ENCODE assay signal across 8 cellular contexts in the genomic region with DNA sequence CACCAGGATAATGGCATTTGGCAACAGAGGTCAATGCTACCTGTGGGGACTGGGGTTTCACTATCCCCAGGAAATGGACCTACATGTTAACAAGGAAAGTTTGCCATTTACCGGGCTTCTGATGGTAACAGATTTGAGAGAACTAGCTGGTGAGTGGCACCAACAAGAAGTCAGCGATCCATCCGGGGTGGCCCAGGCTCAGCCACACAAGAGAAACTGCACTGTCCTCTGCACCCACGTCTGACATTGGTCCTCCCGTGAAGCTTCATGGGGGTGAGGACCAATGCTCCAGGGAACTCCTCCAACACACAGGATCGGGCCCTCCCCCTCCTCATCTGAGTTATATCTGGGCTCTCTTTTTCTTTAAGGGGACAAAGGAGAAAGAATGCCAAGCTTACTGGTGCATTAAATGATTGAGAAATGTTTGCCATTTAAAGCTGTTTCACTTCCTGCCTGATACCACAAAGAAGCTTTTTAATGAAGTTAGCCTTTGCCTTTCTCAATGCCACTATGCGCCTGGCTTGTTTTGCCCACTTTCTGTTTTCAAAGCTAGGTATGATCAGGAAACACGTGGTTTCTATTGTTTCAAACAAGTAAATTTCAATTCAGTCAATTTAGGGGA.
DNase-seq lines count a peak whose midpoint lies in the region; ATAC-seq and TF ChIP-seq lines count a peak whose summit lies in the region.

No MANE protein-coding gene starts in this region.

- H3K9me3 Mint-ChIP-seq in CD8-positive, alpha-beta T cell, result no peaks in the 10 kb centered on the region
- no peaks in the 10 kb centered on the region for H3K9me3 Mint-ChIP-seq in activated CD8-positive, alpha-beta T cell treated with anti-CD3 and anti-CD28 coated beads for 36 hours

- H3K27me3 Mint-ChIP-seq in CD8-positive, alpha-beta T cell (ENCODE audit: low read depth), result no peaks in the 10 kb centered on the region
- H3K27me3 Mint-ChIP-seq in activated CD8-positive, alpha-beta T cell treated with anti-CD3 and anti-CD28 coated beads for 36 hours, result peaks cover 6% of the 10 kb centered on the region

- intact Hi-C loops in CD8-positive, alpha-beta T cell (cut with DNase I, micrococcal nuclease), result loop anchor here in 1 of 2 experiments (5.0 kb wide), 1 partner anchor 210 kb away; no protein-coding TSS in a partner anchor
- intact Hi-C loops in activated CD8-positive, alpha-beta T cell treated with anti-CD3 and anti-CD28 coated beads for 36 hours (cut with micrococcal nuclease), result loop anchor here (2.0 to 5.0 kb wide), 4 partner anchors 40 to 205 kb away; partner anchors contain the start of gene ID2

- peak overlapping the region; percentile 62 for H3K4me3 Mint-ChIP-seq in CD8-positive, alpha-beta T cell
- H3K4me3 Mint-ChIP-seq in activated CD8-positive, alpha-beta T cell treated with anti-CD3 and anti-CD28 coated beads for 36 hours, result peak overlapping the region; percentile 8

- H3K9me3 ChIP-seq in CD8-positive, alpha-beta T cell (ENCODE audit: low read length), result no peaks in the 10 kb centered on the region
- no peaks in the 10 kb centered on the region for H3K9me3 ChIP-seq in neutrophil

- CTCF ChIA-PET in CD8-positive, alpha-beta T cell (lab: Charles Lee), result interaction anchor here (1.0 kb wide), 2 partner anchors 10 to 18 kb away, joined by 3 read pairs; no protein-coding TSS in a partner anchor
- CTCF ChIA-PET in activated CD8-positive, alpha-beta T cell treated with anti-CD3 and anti-CD28 coated beads for 36 hours (lab: Charles Lee), result interaction anchor here (1.5 kb wide), 1 partner anchor 67 kb away, joined by 11 read pairs; no protein-coding TSS in a partner anchor

- peak overlapping the region; percentile 89 for H3K27ac Mint-ChIP-seq in CD8-positive, alpha-beta T cell
- peak overlapping the region; percentile 78 for H3K27ac Mint-ChIP-seq in activated CD8-positive, alpha-beta T cell treated with anti-CD3 and anti-CD28 coated beads for 36 hours

- DNase-seq in CD8-positive, alpha-beta T cell, result no peak
- peak; percentile 68 for DNase-seq in activated CD8-positive, alpha-beta T cell treated with anti-CD3 and anti-CD28 coated beads for 36 hours
- DNase-seq in NCI-H510A (lab: John Stamatoyannopoulos, UW) (no peak), SHP77 treated with DMSO at 0.1 percent for 48 hours (lab: John Stamatoyannopoulos, UW) (no peak), OCI-M1 (lab: John Stamatoyannopoulos, UW) (no peak)

- no peak overlapping the region for H3K27ac ChIP-seq in CD8-positive, alpha-beta T cell (ENCODE audit: low read depth, low read length)
- peak overlapping the region; percentile 95 for H3K27ac ChIP-seq in neutrophil

- peaks cover 40% of the 10 kb centered on the region for H3K4me1 ChIP-seq in CD8-positive, alpha-beta T cell (ENCODE audit: insufficient read depth, low read length)
- peaks cover 88 to 93% of the 10 kb centered on the region in 2 experiments for H3K4me1 ChIP-seq in neutrophil (ENCODE audit: control insufficient read depth in 1 of 2, insufficient read depth in 1 of 2, low read depth in 1 of 2, low read length in 1 of 2)

- POLR2A ChIA-PET in CD8-positive, alpha-beta T cell (lab: Charles Lee), result interaction anchor here (1.1 to 1.4 kb wide), 2 partner anchors 10 to 204 kb away, joined by 6 to 9 read pairs; partner anchors contain the start of gene ID2
- POLR2A ChIA-PET in activated CD8-positive, alpha-beta T cell treated with anti-CD3 and anti-CD28 coated beads for 36 hours (lab: Charles Lee), result interaction anchor here (0.6 to 2.1 kb wide), 7 partner anchors 11 to 724 kb away, joined by 3 to 14 read pairs (median 5); partner anchors contain the start of gene ID2

- no peak for TF ChIP-seq CTCF in CD8-positive, alpha-beta T cell (IDR thresholded peaks at IDR 0.05)
- no peak for TF ChIP-seq CTCF in activated CD8-positive, alpha-beta T cell treated with anti-CD3 and anti-CD28 coated beads for 36 hours (IDR thresholded peaks at IDR 0.05)
- TF ChIP-seq CTCF in neutrophil (IDR thresholded peaks at IDR 0.05), result no peak

- peaks cover 73% of the 10 kb centered on the region for H3K4me1 Mint-ChIP-seq in CD8-positive, alpha-beta T cell (ENCODE audit: low read depth)
- peaks cover 86% of the 10 kb centered on the region for H3K4me1 Mint-ChIP-seq in activated CD8-positive, alpha-beta T cell treated with anti-CD3 and anti-CD28 coated beads for 36 hours (ENCODE audit: low read depth)

- no peaks in the 10 kb centered on the region for H3K36me3 ChIP-seq in CD8-positive, alpha-beta T cell (ENCODE audit: insufficient read depth, low read length)
- no peaks in the 10 kb centered on the region for H3K36me3 ChIP-seq in neutrophil

- H3K27me3 ChIP-seq in CD8-positive, alpha-beta T cell (ENCODE audit: insufficient read depth, low read length), result no peaks in the 10 kb centered on the region
- no peaks in the 10 kb centered on the region for H3K27me3 ChIP-seq in neutrophil

- ATAC-seq in CD8-positive, alpha-beta T cell, result peak; percentile 53
- ATAC-seq in GM19351 (IDR thresholded peaks at IDR 0.05; ENCODE audit: unreplicated experiment) (peak; percentile 49), HG03342 (IDR thresholded peaks at IDR 0.05; ENCODE audit: unreplicated experiment) (peak; percentile 50)
- ATAC-seq in activated CD8-positive, alpha-beta T cell treated with anti-CD3 and anti-CD28 coated beads for 36 hours, result peak; percentile 44

- no peak overlapping the region for H3K4me3 ChIP-seq in CD8-positive, alpha-beta T cell (ENCODE audit: low read depth, low read length)
- peak overlapping the region; percentile 37 to 54 for H3K4me3 ChIP-seq in neutrophil (ENCODE audit: low read depth in 1 of 2, low read length in 1 of 2)

- no peaks in the 10 kb centered on the region for H3K36me3 Mint-ChIP-seq in CD8-positive, alpha-beta T cell
- H3K36me3 Mint-ChIP-seq in activated CD8-positive, alpha-beta T cell treated with anti-CD3 and anti-CD28 coated beads for 36 hours (ENCODE audit: low read depth), result peaks cover 6% of the 10 kb centered on the region
